ENCODE assay signal across 1 cellular context in the genomic region with DNA sequence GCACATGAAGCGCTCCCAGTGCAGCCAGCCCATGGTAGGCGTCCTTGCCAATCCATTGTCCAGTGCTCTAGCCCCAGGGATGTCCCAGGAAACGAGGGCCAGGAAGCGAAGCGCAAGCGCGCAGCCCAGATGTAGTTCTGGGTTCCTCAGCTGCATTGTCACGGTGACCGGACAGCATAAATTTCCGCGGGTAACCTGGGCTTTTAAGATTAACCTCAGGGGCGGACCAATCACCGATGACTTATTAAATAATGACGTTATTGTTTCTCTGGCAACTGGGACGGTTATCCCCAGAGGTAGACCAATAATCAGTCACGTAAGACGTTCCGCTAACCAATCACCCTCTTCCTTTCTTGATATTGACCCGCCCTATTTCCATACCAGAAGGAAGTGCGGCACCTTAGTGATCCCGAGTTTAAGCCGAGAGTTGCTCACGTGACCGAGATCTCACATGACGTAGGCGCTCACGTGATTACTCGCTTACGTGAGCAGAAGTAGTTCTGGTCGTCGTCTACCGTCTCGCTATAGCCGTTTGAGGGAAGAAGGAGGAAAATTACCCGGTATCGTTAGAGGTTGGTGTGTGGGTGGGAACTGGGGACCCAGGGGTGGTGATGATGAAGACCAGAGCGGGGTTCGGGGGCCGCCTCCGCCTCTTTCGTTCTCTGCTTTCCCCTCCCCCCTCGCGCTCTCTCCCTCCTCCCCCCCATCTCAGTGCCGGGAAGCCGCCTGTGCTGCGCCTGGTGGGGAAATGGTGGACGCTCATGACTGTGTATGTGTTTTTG.
TF ChIP-seq lines count a peak whose summit lies in the region.

A gene (minus strand): TSS at position 178 of the 782 bp plus-strand sequence. CDS start 22 bp downstream, at position 156.
A gene with protein sequence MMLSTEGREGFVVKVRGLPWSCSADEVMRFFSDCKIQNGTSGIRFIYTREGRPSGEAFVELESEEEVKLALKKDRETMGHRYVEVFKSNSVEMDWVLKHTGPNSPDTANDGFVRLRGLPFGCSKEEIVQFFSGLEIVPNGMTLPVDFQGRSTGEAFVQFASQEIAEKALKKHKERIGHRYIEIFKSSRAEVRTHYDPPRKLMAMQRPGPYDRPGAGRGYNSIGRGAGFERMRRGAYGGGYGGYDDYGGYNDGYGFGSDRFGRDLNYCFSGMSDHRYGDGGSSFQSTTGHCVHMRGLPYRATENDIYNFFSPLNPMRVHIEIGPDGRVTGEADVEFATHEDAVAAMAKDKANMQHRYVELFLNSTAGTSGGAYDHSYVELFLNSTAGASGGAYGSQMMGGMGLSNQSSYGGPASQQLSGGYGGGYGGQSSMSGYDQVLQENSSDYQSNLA (plus strand): TSS at position 475 of the 782 bp plus-strand sequence. CDS start 3,767 bp downstream, outside the sequence.

TF ChIP-seq in HEK293, 187 proteins besides CTCF, POLR2A, EP300 and RAD21 (continued from another document):
- TF ChIP-seq, protein P1, sequence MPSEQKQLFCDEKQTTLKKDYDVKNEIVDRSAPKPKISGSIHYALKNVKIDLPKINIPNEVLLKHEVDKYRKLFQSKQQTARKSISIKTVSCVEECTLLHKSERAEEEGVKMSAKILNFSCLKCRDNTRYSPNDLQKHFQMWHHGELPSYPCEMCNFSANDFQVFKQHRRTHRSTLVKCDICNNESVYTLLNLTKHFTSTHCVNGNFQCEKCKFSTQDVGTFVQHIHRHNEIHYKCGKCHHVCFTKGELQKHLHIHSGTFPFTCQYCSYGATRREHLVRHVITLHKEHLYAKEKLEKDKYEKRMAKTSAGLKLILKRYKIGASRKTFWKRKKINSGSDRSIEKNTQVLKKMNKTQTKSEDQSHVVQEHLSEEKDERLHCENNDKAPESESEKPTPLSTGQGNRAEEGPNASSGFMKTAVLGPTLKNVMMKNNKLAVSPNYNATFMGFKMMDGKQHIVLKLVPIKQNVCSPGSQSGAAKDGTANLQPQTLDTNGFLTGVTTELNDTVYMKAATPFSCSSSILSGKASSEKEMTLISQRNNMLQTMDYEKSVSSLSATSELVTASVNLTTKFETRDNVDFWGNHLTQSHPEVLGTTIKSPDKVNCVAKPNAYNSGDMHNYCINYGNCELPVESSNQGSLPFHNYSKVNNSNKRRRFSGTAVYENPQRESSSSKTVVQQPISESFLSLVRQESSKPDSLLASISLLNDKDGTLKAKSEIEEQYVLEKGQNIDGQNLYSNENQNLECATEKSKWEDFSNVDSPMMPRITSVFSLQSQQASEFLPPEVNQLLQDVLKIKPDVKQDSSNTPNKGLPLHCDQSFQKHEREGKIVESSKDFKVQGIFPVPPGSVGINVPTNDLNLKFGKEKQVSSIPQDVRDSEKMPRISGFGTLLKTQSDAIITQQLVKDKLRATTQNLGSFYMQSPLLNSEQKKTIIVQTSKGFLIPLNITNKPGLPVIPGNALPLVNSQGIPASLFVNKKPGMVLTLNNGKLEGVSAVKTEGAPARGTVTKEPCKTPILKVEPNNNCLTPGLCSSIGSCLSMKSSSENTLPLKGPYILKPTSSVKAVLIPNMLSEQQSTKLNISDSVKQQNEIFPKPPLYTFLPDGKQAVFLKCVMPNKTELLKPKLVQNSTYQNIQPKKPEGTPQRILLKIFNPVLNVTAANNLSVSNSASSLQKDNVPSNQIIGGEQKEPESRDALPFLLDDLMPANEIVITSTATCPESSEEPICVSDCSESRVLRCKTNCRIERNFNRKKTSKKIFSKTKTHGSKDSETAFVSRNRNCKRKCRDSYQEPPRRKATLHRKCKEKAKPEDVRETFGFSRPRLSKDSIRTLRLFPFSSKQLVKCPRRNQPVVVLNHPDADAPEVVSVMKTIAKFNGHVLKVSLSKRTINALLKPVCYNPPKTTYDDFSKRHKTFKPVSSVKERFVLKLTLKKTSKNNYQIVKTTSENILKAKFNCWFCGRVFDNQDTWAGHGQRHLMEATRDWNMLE (tag by site-specific recombination; conservative IDR thresholded peaks at IDR 0.05; ENCODE audit: low read depth) = peak; percentile 57; the same call in 1 of the 2 replicates
- TF ChIP-seq, protein P2, sequence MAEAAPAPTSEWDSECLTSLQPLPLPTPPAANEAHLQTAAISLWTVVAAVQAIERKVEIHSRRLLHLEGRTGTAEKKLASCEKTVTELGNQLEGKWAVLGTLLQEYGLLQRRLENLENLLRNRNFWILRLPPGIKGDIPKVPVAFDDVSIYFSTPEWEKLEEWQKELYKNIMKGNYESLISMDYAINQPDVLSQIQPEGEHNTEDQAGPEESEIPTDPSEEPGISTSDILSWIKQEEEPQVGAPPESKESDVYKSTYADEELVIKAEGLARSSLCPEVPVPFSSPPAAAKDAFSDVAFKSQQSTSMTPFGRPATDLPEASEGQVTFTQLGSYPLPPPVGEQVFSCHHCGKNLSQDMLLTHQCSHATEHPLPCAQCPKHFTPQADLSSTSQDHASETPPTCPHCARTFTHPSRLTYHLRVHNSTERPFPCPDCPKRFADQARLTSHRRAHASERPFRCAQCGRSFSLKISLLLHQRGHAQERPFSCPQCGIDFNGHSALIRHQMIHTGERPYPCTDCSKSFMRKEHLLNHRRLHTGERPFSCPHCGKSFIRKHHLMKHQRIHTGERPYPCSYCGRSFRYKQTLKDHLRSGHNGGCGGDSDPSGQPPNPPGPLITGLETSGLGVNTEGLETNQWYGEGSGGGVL (tag by site-specific recombination; IDR thresholded peaks at IDR 0.05) = peak; percentile 78
- TF ChIP-seq ZNF585B (tag by site-specific recombination; IDR thresholded peaks at IDR 0.05) (no peak), ZNF423 (tag by site-specific recombination; IDR thresholded peaks at IDR 0.05) (peak; percentile 61; the same call in 1 of the 2 replicates), ZBTB1 (tag by site-specific recombination; IDR thresholded peaks at IDR 0.05) (no peak), ZNF24 (tag by site-specific recombination; IDR thresholded peaks at IDR 0.05) (peak; percentile 100), ZNF747 (tag by site-specific recombination; IDR thresholded peaks at IDR 0.05) (no peak), ZNF112 (tag by site-specific recombination; IDR thresholded peaks at IDR 0.05) (no peak), EGR2 (tag by site-specific recombination; IDR thresholded peaks at IDR 0.05; ENCODE audit: low read depth) (peak; percentile 82; the same call in 1 of the 2 replicates), HOXA7 (CRISPR knock-in tag; IDR thresholded peaks at IDR 0.05; ENCODE audit: borderline replicate concordance) (no peak), ZNF324 (tag by site-specific recombination; IDR thresholded peaks at IDR 0.05) (peak; percentile 96), ZNF366 (tag by site-specific recombination; conservative IDR thresholded peaks at IDR 0.05) (peak; percentile 70), ZNF10 (tag by site-specific recombination; IDR thresholded peaks at IDR 0.05) (peak; percentile 41; the same call in 1 of the 2 replicates), ZNF266 (tag by site-specific recombination; IDR thresholded peaks at IDR 0.05; ENCODE audit: low read depth) (no peak), TCF7L2 (IDR thresholded peaks at IDR 0.05; ENCODE audit: borderline replicate concordance, low read depth, low read length) (peak; percentile 22; the same call in 1 of the 2 replicates), ZBTB7A (tag by site-specific recombination; IDR thresholded peaks at IDR 0.05; ENCODE audit: low read depth) (no peak), ZNF169 (tag by site-specific recombination; IDR thresholded peaks at IDR 0.05) (no peak), YY1 (tag by site-specific recombination; IDR thresholded peaks at IDR 0.05) (peak; percentile 72), ZNF426 (tag by site-specific recombination; IDR thresholded peaks at IDR 0.05) (no peak), FEZF1 (tag by site-specific recombination; IDR thresholded peaks at IDR 0.05) (0 out of 2 replicates have a peak, but pooled peaks have one; percentile 13), GLIS1 (tag by site-specific recombination; IDR thresholded peaks at IDR 0.05) (no peak; the same call in 1 of the 2 replicates)
- TF ChIP-seq, protein P3, sequence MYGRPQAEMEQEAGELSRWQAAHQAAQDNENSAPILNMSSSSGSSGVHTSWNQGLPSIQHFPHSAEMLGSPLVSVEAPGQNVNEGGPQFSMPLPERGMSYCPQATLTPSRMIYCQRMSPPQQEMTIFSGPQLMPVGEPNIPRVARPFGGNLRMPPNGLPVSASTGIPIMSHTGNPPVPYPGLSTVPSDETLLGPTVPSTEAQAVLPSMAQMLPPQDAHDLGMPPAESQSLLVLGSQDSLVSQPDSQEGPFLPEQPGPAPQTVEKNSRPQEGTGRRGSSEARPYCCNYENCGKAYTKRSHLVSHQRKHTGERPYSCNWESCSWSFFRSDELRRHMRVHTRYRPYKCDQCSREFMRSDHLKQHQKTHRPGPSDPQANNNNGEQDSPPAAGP (tag by site-specific recombination; IDR thresholded peaks at IDR 0.05) = peak; percentile 90
- TF ChIP-seq, protein P4, sequence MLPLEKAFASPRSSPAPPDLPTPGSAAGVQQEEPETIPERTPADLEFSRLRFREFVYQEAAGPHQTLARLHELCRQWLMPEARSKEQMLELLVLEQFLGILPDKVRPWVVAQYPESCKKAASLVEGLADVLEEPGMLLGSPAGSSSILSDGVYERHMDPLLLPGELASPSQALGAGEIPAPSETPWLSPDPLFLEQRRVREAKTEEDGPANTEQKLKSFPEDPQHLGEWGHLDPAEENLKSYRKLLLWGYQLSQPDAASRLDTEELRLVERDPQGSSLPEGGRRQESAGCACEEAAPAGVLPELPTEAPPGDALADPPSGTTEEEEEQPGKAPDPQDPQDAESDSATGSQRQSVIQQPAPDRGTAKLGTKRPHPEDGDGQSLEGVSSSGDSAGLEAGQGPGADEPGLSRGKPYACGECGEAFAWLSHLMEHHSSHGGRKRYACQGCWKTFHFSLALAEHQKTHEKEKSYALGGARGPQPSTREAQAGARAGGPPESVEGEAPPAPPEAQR (tag by site-specific recombination; IDR thresholded peaks at IDR 0.05) = no peak; the same call in 1 of the 2 replicates
- TF ChIP-seq, protein P5, sequence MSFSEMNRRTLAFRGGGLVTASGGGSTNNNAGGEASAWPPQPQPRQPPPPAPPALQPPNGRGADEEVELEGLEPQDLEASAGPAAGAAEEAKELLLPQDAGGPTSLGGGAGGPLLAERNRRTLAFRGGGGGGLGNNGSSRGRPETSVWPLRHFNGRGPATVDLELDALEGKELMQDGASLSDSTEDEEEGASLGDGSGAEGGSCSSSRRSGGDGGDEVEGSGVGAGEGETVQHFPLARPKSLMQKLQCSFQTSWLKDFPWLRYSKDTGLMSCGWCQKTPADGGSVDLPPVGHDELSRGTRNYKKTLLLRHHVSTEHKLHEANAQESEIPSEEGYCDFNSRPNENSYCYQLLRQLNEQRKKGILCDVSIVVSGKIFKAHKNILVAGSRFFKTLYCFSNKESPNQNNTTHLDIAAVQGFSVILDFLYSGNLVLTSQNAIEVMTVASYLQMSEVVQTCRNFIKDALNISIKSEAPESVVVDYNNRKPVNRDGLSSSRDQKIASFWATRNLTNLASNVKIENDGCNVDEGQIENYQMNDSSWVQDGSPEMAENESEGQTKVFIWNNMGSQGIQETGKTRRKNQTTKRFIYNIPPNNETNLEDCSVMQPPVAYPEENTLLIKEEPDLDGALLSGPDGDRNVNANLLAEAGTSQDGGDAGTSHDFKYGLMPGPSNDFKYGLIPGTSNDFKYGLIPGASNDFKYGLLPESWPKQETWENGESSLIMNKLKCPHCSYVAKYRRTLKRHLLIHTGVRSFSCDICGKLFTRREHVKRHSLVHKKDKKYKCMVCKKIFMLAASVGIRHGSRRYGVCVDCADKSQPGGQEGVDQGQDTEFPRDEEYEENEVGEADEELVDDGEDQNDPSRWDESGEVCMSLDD (tag by site-specific recombination; IDR thresholded peaks at IDR 0.05) = peak; percentile 56; the same call in 1 of the 2 replicates
